ENCODE assay signal across 10 cellular contexts in the genomic region with DNA sequence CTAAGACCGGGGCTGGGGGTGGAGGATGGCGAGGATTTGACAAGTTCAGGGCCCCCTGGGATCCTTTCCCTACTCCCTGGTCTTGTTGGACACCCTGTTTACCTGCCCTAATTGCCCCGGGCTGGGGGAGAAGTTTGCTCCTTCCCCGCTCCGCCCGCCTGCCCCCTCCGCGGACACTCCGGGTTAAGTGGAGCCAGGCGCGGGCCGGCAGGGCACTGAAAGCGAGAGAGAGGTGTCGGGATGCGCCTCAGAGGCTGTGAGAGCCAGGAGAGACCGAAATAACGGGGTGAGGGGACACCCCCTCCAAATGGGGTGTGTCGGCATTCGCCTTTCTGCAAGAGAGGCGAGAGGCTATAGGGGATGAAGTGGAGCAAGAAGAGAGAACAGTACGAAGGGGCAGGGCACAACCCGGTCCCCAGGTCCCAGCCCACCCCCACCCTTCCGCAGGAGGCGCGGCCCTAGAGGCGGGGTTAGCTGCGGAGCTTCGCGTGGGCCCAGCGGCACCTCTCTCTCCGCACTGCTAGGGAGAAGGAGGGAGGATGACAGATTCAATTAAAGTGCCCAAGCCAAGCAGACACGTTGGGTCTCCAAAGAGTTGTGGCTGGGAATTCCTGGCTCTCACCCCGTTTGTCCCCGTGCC. TPM values are rescaled to one million over a fixed set of nuclear protein-coding genes. Genes with fewer than 3 reads are reported as not detected.
DNase-seq lines count a peak whose midpoint lies in the region; ATAC-seq and TF ChIP-seq lines count a peak whose summit lies in the region.
"Had no signal": no experiment of that assay in that cellular context is flagged by ENCODE, and none has a peak within 500 bp of the region (broad histone marks: within the 10 kb centered on the region; RNA-seq: fewer than 3 reads in every experiment).

No MANE protein-coding gene starts in this region.

- H3F3A ChIP-seq in smooth muscle cell (ENCODE audit: low read depth), result peaks cover 7% of the 10 kb centered on the region

- H3K4me3 Mint-ChIP-seq in activated CD4-positive, alpha-beta T cell treated with anti-CD3 and anti-CD28 coated beads for 36 hours, result peak overlapping the region; percentile 28

- H3K4me3 ChIP-seq in Peyer's patch (peak overlapping the region in 3 of 4 donors; percentile 25 to 39 (median 37)), esophagus muscularis mucosa (peak overlapping the region; percentile 18 to 42 (median 28)), smooth muscle cell (peak overlapping the region; percentile 60)

- H3K36me3 Mint-ChIP-seq in activated CD4-positive, alpha-beta T cell treated with anti-CD3 and anti-CD28 coated beads for 36 hours (ENCODE audit: low read depth), result peaks cover 1% of the 10 kb centered on the region

- POLR2A ChIA-PET in activated CD4-positive, alpha-beta T cell treated with anti-CD3 and anti-CD28 coated beads for 36 hours (lab: Charles Lee), result no interaction called here

- intact Hi-C loops in activated CD4-positive, alpha-beta T cell treated with anti-CD3 and anti-CD28 coated beads for 36 hours (cut with DNase I, micrococcal nuclease), result no loop called here
- intact Hi-C loops in esophagus muscularis mucosa (cut with DNase I), result no loop called here

- no peak overlapping the region for H2AFZ ChIP-seq in smooth muscle cell (ENCODE audit: low read depth)

- H3K27me3 Mint-ChIP-seq in activated CD4-positive, alpha-beta T cell treated with anti-CD3 and anti-CD28 coated beads for 36 hours, result peaks cover 35% of the 10 kb centered on the region

- H3K79me2 ChIP-seq in smooth muscle cell (ENCODE audit: low read depth), result no peaks in the 10 kb centered on the region

- TF ChIP-seq CTCF in Peyer's patch (IDR thresholded peaks at IDR 0.05) (no peak), esophagus muscularis mucosa (IDR thresholded peaks at IDR 0.05) (no peak), smooth muscle cell (IDR thresholded peaks at IDR 0.05; ENCODE audit: borderline replicate concordance, insufficient read depth, poor library complexity, severe bottlenecking) (no peak)

- H3K9me3 ChIP-seq in Peyer's patch (no peaks in the 10 kb centered on the region), esophagus muscularis mucosa (no peaks in the 10 kb centered on the region), smooth muscle cell (replicated peaks; ENCODE audit: low read depth) (no peaks in the 10 kb centered on the region)

- peak; percentile 64 for DNase-seq in activated CD4-positive, alpha-beta T cell treated with anti-CD3 and anti-CD28 coated beads for 36 hours
- no peak for DNase-seq in activated CD4-positive, alpha-beta T cell treated with anti-CD3 and anti-CD28 coated beads, Interleukin-2, amount 50 U/mL, for 1 hour
- DNase-seq in Peyer's patch, result peak in 1 of 3 donors; percentile 59
- DNase-seq in esophagus muscularis mucosa (ENCODE audit: extremely low spot score), result no peak
- DNase-seq in smooth muscle cell (lab: John Stamatoyannopoulos, UW; ENCODE audit: unreplicated experiment), result no peak
- DNase-seq in NK-92 treated with Interleukin-12 subunit alpha and Interleukin-12 subunit beta, amount 100 ng/mL, for 24 hours (lab: John Stamatoyannopoulos, UW), result no peak
- DNase-seq in NCI-H2081 treated with DMSO at 0.1 percent for 48 hours (lab: John Stamatoyannopoulos, UW), result no peak
- no peak for DNase-seq in NCI-H510A treated with DMSO at 0.1 percent for 48 hours (lab: John Stamatoyannopoulos, UW)
- DNase-seq: NCI-H2081 had no signal

- no peak for TF ChIP-seq EP300 in esophagus muscularis mucosa (IDR thresholded peaks at IDR 0.05)

- 18% methylated on average over 28 of the region's 34 CpGs for WGBS in esophagus muscularis mucosa
- 10% methylated on average over 34 of the region's 34 CpGs for WGBS in smooth muscle cell (ENCODE audit: low lambda C conversion rate)

- H3K27ac Mint-ChIP-seq in activated CD4-positive, alpha-beta T cell treated with anti-CD3 and anti-CD28 coated beads for 36 hours, result no peak overlapping the region

- no peak overlapping the region for H3K9ac ChIP-seq in smooth muscle cell (ENCODE audit: low read depth)

- CTCF ChIA-PET in activated CD4-positive, alpha-beta T cell treated with anti-CD3 and anti-CD28 coated beads for 36 hours (lab: Charles Lee), result interaction anchor here (1.2 to 4.8 kb wide), 2 partner anchors 9 to 16 kb away, joined by 3 to 81 read pairs; a partner anchor contains a TSS

- peaks cover 14% of the 10 kb centered on the region for H4K20me1 ChIP-seq in smooth muscle cell (ENCODE audit: low read depth)

- H3K27ac ChIP-seq in Peyer's patch, result peak overlapping the region in 1 of 4 donors; percentile 34
- no peak overlapping the region for H3K27ac ChIP-seq in esophagus muscularis mucosa (replicated peaks in 1 of 4)
- no peak overlapping the region for H3K27ac ChIP-seq in smooth muscle cell (ENCODE audit: low read depth)

- H3K9me3 Mint-ChIP-seq in activated CD4-positive, alpha-beta T cell treated with anti-CD3 and anti-CD28 coated beads for 36 hours (ENCODE audit: low read depth), result no peaks in the 10 kb centered on the region

- H3K27me3 ChIP-seq in Peyer's patch (peaks cover 0 to 47% of the 10 kb centered on the region in 2 donors), esophagus muscularis mucosa (peaks cover 16 to 54% (median 52%) of the 10 kb centered on the region in 4 donors), smooth muscle cell (ENCODE audit: low read depth) (peaks cover 53% of the 10 kb centered on the region)

- TF ChIP-seq POLR2A in Peyer's patch (IDR thresholded peaks at IDR 0.05) (no peak), esophagus muscularis mucosa (IDR thresholded peaks at IDR 0.05; ENCODE audit: low read depth) (no peak)

- H3K36me3 ChIP-seq in Peyer's patch (no peaks in the 10 kb centered on the region), esophagus muscularis mucosa (no peaks in the 10 kb centered on the region), smooth muscle cell (ENCODE audit: low read depth) (no peaks in the 10 kb centered on the region)

- peaks cover 54% of the 10 kb centered on the region for H3K4me1 Mint-ChIP-seq in activated CD4-positive, alpha-beta T cell treated with anti-CD3 and anti-CD28 coated beads for 36 hours

- ATAC-seq in activated CD4-positive, alpha-beta T cell treated with anti-CD3 and anti-CD28 coated beads for 36 hours, result no peak

- H3K4me1 ChIP-seq in Peyer's patch (peaks cover 23 to 77% (median 51%) of the 10 kb centered on the region in 4 donors), esophagus muscularis mucosa (peaks cover 60 to 88% (median 77%) of the 10 kb centered on the region in 4 donors), smooth muscle cell (ENCODE audit: low read depth) (peaks cover 35% of the 10 kb centered on the region)

- peak overlapping the region; percentile 97 for H3K4me2 ChIP-seq in smooth muscle cell

RNA-seq across cellular contexts. Expression of a gene that starts 3.8 kb away (rescaled TPM):
- 1 to 10 TPM; 5.1 to 6.9 TPM for total RNA-seq in activated CD4-positive, alpha-beta T cell treated with anti-CD3 and anti-CD28 coated beads for 36 hours
- total RNA-seq in Peyer's patch (1 to 10 TPM; 2.3 to 8.7 (median 5.3) TPM), esophagus muscularis mucosa (1 to 10 TPM in 2 of 4 donors, under 1 TPM in 1, not detected in 1; 0.91 to 1.7 (median 1.7) TPM), smooth muscle cell (5.2 and 7.1 TPM in 2 replicates)
- 9.1 and 10.0 TPM in 2 replicates for polyA plus RNA-seq in smooth muscle cell

RNA-seq across cellular contexts. Expression of a gene that starts 18.9 kb away (rescaled TPM):
- total RNA-seq in activated CD4-positive, alpha-beta T cell treated with anti-CD3 and anti-CD28 coated beads for 36 hours, result 1 to 10 TPM; 6.3 to 6.5 TPM
- total RNA-seq in Peyer's patch (10 to 100 TPM in 3 of 4 donors, 1 to 10 TPM in 1; 2.5 to 39.6 (median 18.2) TPM), esophagus muscularis mucosa (1 to 10 TPM in 3 of 4 donors, under 1 TPM in 1; 0.83 to 4.5 (median 3.2) TPM), smooth muscle cell (24.2 and 27.6 TPM in 2 replicates)
- 18.1 and 19.1 TPM in 2 replicates for polyA plus RNA-seq in smooth muscle cell

RNA-seq across cellular contexts. Expression of a gene that starts 31.3 kb away (rescaled TPM):
- total RNA-seq in activated CD4-positive, alpha-beta T cell treated with anti-CD3 and anti-CD28 coated beads for 36 hours, result 10 to 100 TPM; 42.4 to 48.8 TPM
- total RNA-seq in Peyer's patch (100 to 1,000 TPM; 111 to 191 (median 126) TPM), esophagus muscularis mucosa (100 to 1,000 TPM in 2 of 4 donors, 10 to 100 TPM in 2; 61.5 to 142 (median 115) TPM), smooth muscle cell (29.8 and 45.4 TPM in 2 replicates)
- polyA plus RNA-seq in smooth muscle cell, result 41.2 and 49.4 TPM in 2 replicates

RNA-seq across cellular contexts. Expression of a gene that starts 45.3 kb away (rescaled TPM):
- 1 to 10 TPM in 1 of 2 experiments, under 1 TPM in 1; 0.82 to 1.1 TPM for total RNA-seq in activated CD4-positive, alpha-beta T cell treated with anti-CD3 and anti-CD28 coated beads for 36 hours
- total RNA-seq in Peyer's patch (100 to 1,000 TPM in 3 of 4 donors, 10 to 100 TPM in 1; 13.2 to 166 (median 145) TPM), esophagus muscularis mucosa (10 to 100 TPM; 11.2 to 37.3 (median 27.5) TPM), smooth muscle cell (14.4 and 20.9 TPM in 2 replicates)
- 16.4 and 53.5 TPM in 2 replicates for polyA plus RNA-seq in smooth muscle cell

RNA-seq across cellular contexts. Expression of a gene that starts 48.8 kb away (rescaled TPM):
- total RNA-seq in activated CD4-positive, alpha-beta T cell treated with anti-CD3 and anti-CD28 coated beads for 36 hours, result not detected
- 1 to 10 TPM in 1 of 4 donors, under 1 TPM in 1, not detected in 2; 0.88 to 2.7 TPM for total RNA-seq in Peyer's patch
- under 1 TPM in 1 of 4 donors, not detected in 3; 0.42 TPM for total RNA-seq in esophagus muscularis mucosa
- not detected in 2 replicates for total RNA-seq in smooth muscle cell
- polyA plus RNA-seq in smooth muscle cell, result not detected in 2 replicates
- total RNA-seq: frontal cortex had no signal
